Comparison of ENCODE assay signal across 1 cellular context in genomic region chr18:35343936-35344735, GRCh38.
TF ChIP-seq lines count a peak whose summit lies in the region.

Gene ZNF24 (minus strand): TSS chr18:35344420. CDS start chr18:35340650, 3,770 bp downstream.

TF ChIP-seq in H1, 55 proteins besides CTCF, POLR2A, EP300 and RAD21 (continued from another document):
- TF ChIP-seq E2F6 (IDR thresholded peaks at IDR 0.05) (peak; percentile 47; the same call in 1 of the 2 replicates), SRF (IDR thresholded peaks at IDR 0.05; ENCODE audit: low read depth, low read length) (no peak), GABPA (IDR thresholded peaks at IDR 0.05; ENCODE audit: borderline replicate concordance, insufficient read depth, low read length) (no peak; the same call in 1 of the 2 replicates), FOSL1 (IDR thresholded peaks at IDR 0.05; ENCODE audit: insufficient read depth, low read depth, low read length) (no peak), BRCA1 (IDR thresholded peaks at IDR 0.05; ENCODE audit: low read depth, low read length) (peak; percentile 33; the same call in 1 of the 2 replicates), RBBP5 (IDR thresholded peaks at IDR 0.05; ENCODE audit: borderline replicate concordance, low read depth, low read length) (peak; percentile 82; the same call in 1 of the 2 replicates), GTF2F1 (IDR thresholded peaks at IDR 0.05; ENCODE audit: borderline replicate concordance, low read depth, low read length) (no peak), HDAC2 (IDR thresholded peaks at IDR 0.05; ENCODE audit: borderline replicate concordance in 1 of 2, low read depth in 2 of 2, low read length in 2 of 2) (peak in 1 of 2 experiments; percentile 22; a peak in 1 of 4 replicates), RFX5 (IDR thresholded peaks at IDR 0.05; ENCODE audit: borderline replicate concordance, low read depth, low read length) (no peak), SIN3A (conservative IDR thresholded peaks at IDR 0.05 in 1 of 2, IDR thresholded peaks at IDR 0.05 in 1 of 2; ENCODE audit: low read depth in 1 of 2, low read length in 2 of 2) (peak; percentile 71 to 86; a peak in 3 of 4 replicates), CEBPB (IDR thresholded peaks at IDR 0.05; ENCODE audit: low read depth, low read length) (no peak), POLR2AphosphoS5 (IDR thresholded peaks at IDR 0.05; ENCODE audit: low read depth, low read length) (peak; percentile 87), CBX8 (IDR thresholded peaks at IDR 0.05; ENCODE audit: borderline replicate concordance, low read depth, low read length) (no peak), ZNF274 (IDR thresholded peaks at IDR 0.05; ENCODE audit: borderline replicate concordance, extremely low read depth, low read length) (no peak), RXRA (IDR thresholded peaks at IDR 0.05; ENCODE audit: insufficient read depth, low read depth, low read length) (no peak), BACH1 (IDR thresholded peaks at IDR 0.05; ENCODE audit: low read length) (peak; percentile 38; the same call in 1 of the 2 replicates), MAFK (IDR thresholded peaks at IDR 0.05; ENCODE audit: low read depth, low read length) (no peak), SAP30 (IDR thresholded peaks at IDR 0.05; ENCODE audit: insufficient read depth, insufficient replicate concordance, low read length) (peak; percentile 31), CREB1 (IDR thresholded peaks at IDR 0.05) (peak; percentile 71), HDAC6 (IDR thresholded peaks at IDR 0.05; ENCODE audit: low read depth, low read length) (no peak), ATF2 (IDR thresholded peaks at IDR 0.05; ENCODE audit: low read length) (peak; percentile 96), MAX (IDR thresholded peaks at IDR 0.05) (peak; percentile 76), KDM4A (IDR thresholded peaks at IDR 0.05; ENCODE audit: low read depth, low read length, severe bottlenecking) (peak; percentile 47), TAF1 (IDR thresholded peaks at IDR 0.05; ENCODE audit: low read depth, low read length) (peak; percentile 85), KDM1A (IDR thresholded peaks at IDR 0.05; ENCODE audit: borderline replicate concordance, low read length) (no peak), SP2 (IDR thresholded peaks at IDR 0.05; ENCODE audit: low read length) (no peak), EGR1 (IDR thresholded peaks at IDR 0.05; ENCODE audit: borderline replicate concordance, low read depth, low read length) (peak; percentile 20; the same call in 1 of the 2 replicates), TBP (IDR thresholded peaks at IDR 0.05; ENCODE audit: low read depth, low read length) (peak; percentile 74), SIX5 (IDR thresholded peaks at IDR 0.05; ENCODE audit: low read depth, low read length) (peak; percentile 72), CHD2 (IDR thresholded peaks at IDR 0.05; ENCODE audit: low read length) (peak; percentile 78; the same call in 1 of the 2 replicates), NRF1 (IDR thresholded peaks at IDR 0.05; ENCODE audit: low read depth, low read length) (no peak; the same call in 1 of the 2 replicates), CHD7 (IDR thresholded peaks at IDR 0.05; ENCODE audit: insufficient replicate concordance, low read length) (no peak), EZH2 (IDR thresholded peaks at IDR 0.05; ENCODE audit: low read depth, low read length, severe bottlenecking) (no peak), CBX5 (IDR thresholded peaks at IDR 0.05; ENCODE audit: low read depth, low read length) (no peak), SP4 (IDR thresholded peaks at IDR 0.05; ENCODE audit: low read length) (peak; percentile 21; the same call in 1 of the 2 replicates), CHD1 (IDR thresholded peaks at IDR 0.05; ENCODE audit: low read depth, low read length) (peak; percentile 15; the same call in 1 of the 2 replicates), YY1 (IDR thresholded peaks at IDR 0.05; ENCODE audit: low read depth, low read length) (no peak), JUN (IDR thresholded peaks at IDR 0.05; ENCODE audit: low read depth, low read length) (no peak), SIRT6 (IDR thresholded peaks at IDR 0.05; ENCODE audit: low read length) (no peak), JUND (IDR thresholded peaks at IDR 0.05; ENCODE audit: low read length) (peak; percentile 40; the same call in 1 of the 2 replicates), NANOG (IDR thresholded peaks at IDR 0.05; ENCODE audit: insufficient read depth, low read depth, low read length, poor library complexity, severe bottlenecking) (no peak), ASH2L (IDR thresholded peaks at IDR 0.05; ENCODE audit: low read length) (peak; percentile 96), TAF7 (optimal IDR thresholded peaks at IDR 0.05; ENCODE audit: borderline replicate concordance, low read depth, low read length) (no peak), SP1 (IDR thresholded peaks at IDR 0.05; ENCODE audit: low read depth, low read length) (peak; percentile 61)
- TF ChIP-seq, protein P1, sequence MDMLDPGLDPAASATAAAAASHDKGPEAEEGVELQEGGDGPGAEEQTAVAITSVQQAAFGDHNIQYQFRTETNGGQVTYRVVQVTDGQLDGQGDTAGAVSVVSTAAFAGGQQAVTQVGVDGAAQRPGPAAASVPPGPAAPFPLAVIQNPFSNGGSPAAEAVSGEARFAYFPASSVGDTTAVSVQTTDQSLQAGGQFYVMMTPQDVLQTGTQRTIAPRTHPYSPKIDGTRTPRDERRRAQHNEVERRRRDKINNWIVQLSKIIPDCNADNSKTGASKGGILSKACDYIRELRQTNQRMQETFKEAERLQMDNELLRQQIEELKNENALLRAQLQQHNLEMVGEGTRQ (IDR thresholded peaks at IDR 0.05; ENCODE audit: low read length) = no peak
TF ChIP-seq in H1: peak in this region for 23.
